ENCODE assay signal across 17 cellular contexts in the genomic region with DNA sequence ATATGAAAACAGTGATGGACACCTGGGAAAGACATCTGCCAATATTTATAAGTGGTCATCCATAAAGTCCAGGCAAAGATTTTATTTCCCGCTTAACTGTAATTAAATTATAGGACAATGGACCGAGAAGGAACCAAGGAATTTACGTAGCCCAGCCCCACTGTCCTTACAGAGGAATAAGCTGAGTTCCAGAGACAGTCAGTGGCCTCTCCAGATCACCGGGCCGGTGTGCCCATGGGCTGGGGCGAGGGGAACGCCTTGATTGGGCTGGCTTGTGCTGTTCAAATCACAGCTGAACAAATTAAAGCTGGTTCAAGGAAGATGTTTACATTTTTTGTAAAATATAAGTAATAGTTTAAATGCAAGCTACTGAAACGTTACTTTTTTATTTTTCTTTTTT. TPM values are rescaled to one million over a fixed set of nuclear protein-coding genes. Genes with fewer than 3 reads are reported as not detected.
DNase-seq lines count a peak whose midpoint lies in the region; ATAC-seq, FAIRE-seq and TF ChIP-seq lines count a peak whose summit lies in the region.
"Had no signal": no experiment of that assay in that cellular context is flagged by ENCODE, and none has a peak within 500 bp of the region (broad histone marks: within the 10 kb centered on the region; RNA-seq: fewer than 3 reads in every experiment).

No MANE protein-coding gene starts in this region.

- H3F3A ChIP-seq in smooth muscle cell (ENCODE audit: low read depth), result no peaks in the 10 kb centered on the region

- peaks cover 8% of the 10 kb centered on the region for H3K79me2 ChIP-seq in smooth muscle cell (ENCODE audit: low read depth)

- H2AFZ ChIP-seq in smooth muscle cell (ENCODE audit: low read depth), result no peak overlapping the region

- H3K4me3 ChIP-seq in kidney (ENCODE audit: low read length in 2 of 2), result peak overlapping the region in 1 of 2 donors; percentile 19
- no peak overlapping the region for H3K4me3 ChIP-seq in smooth muscle cell

- ATAC-seq in HG03342 (IDR thresholded peaks at IDR 0.05; ENCODE audit: unreplicated experiment), result no peak
- ATAC-seq in HG03045 (IDR thresholded peaks at IDR 0.05; ENCODE audit: unreplicated experiment), result no peak
- no peak for ATAC-seq in GM19023 (IDR thresholded peaks at IDR 0.05; ENCODE audit: unreplicated experiment)

- H3K36me3 ChIP-seq in kidney (ENCODE audit: control insufficient read depth in 1 of 2, insufficient read depth in 2 of 2, low read length in 2 of 2), result peaks cover 4 to 11% of the 10 kb centered on the region in 2 donors
- H3K36me3 ChIP-seq in smooth muscle cell (ENCODE audit: low read depth), result peaks cover 7% of the 10 kb centered on the region
- H3K36me3 ChIP-seq: neutrophil, WERI-Rb-1 had no signal

- peaks cover 9% of the 10 kb centered on the region for H4K20me1 ChIP-seq in smooth muscle cell (ENCODE audit: low read depth)

- H3K36me3 Mint-ChIP-seq in Calu3 (ENCODE audit: insufficient read depth, unreplicated experiment), result peaks cover 79% of the 10 kb centered on the region
- peaks cover 86% of the 10 kb centered on the region for H3K36me3 Mint-ChIP-seq in brain

- H3K4me3 Mint-ChIP-seq in Calu3 (ENCODE audit: low read depth, unreplicated experiment), result peak overlapping the region; percentile 59
- peak overlapping the region in 1 of 5 experiments; percentile 37 for H3K4me3 Mint-ChIP-seq in brain

- no peaks in the 10 kb centered on the region for H3K27me3 Mint-ChIP-seq in Calu3 (ENCODE audit: unreplicated experiment)
- no peaks in the 10 kb centered on the region for H3K27me3 Mint-ChIP-seq in brain

- H3K4me1 Mint-ChIP-seq in Calu3 (ENCODE audit: low read depth, unreplicated experiment) (peaks cover 18% of the 10 kb centered on the region), brain (peaks cover 27% of the 10 kb centered on the region)

- peak overlapping the region in 1 of 2 donors; percentile 74 for H3K9ac ChIP-seq in kidney (ENCODE audit: low read length in 2 of 2)
- no peak overlapping the region for H3K9ac ChIP-seq in smooth muscle cell (ENCODE audit: low read depth)

- no peak for DNase-seq in Calu3
- DNase-seq in kidney, result peak; percentile 55
- no peak for DNase-seq in smooth muscle cell (lab: John Stamatoyannopoulos, UW; ENCODE audit: unreplicated experiment)
- no peak for DNase-seq in HTR-8/SVneo (ENCODE audit: insufficient read length, low spot score)
- DNase-seq: activated effector memory CD4-positive, alpha-beta T cell treated with Interleukin-2 at 50 U/mL for 16 hours; AML-193; effector CD8-positive, alpha-beta T cell; GF-D8; NCI-H1436 treated with DMSO at 0.1 percent for 48 hours; NCI-H510A; WERI-Rb-1 had no signal

- H3K27ac Mint-ChIP-seq in Calu3 (ENCODE audit: unreplicated experiment) (peak overlapping the region; percentile 95), brain (peak overlapping the region; percentile 69 to 97 (median 91))

- H3K27ac ChIP-seq in kidney (ENCODE audit: low read depth in 2 of 2, low read length in 2 of 2), result peak overlapping the region; percentile 88 to 97
- H3K27ac ChIP-seq in smooth muscle cell (ENCODE audit: low read depth), result peak overlapping the region; percentile 94
- H3K27ac ChIP-seq: neutrophil, WERI-Rb-1 had no signal

- WGBS in smooth muscle cell (ENCODE audit: low lambda C conversion rate), result 98% methylated on average over 8 of the region's 8 CpGs

- TF ChIP-seq CTCF in Calu3 (IDR thresholded peaks at IDR 0.05; ENCODE audit: unreplicated experiment) (no peak), brain (conservative IDR thresholded peaks at IDR 0.05) (no peak), kidney (IDR thresholded peaks at IDR 0.05; ENCODE audit: borderline replicate concordance, extremely low read depth, insufficient read depth) (no peak), smooth muscle cell (IDR thresholded peaks at IDR 0.05; ENCODE audit: borderline replicate concordance, insufficient read depth, poor library complexity, severe bottlenecking) (no peak)

- intact Hi-C loops in Calu3 (cut with micrococcal nuclease; ENCODE audit: unreplicated experiment), result loop anchor here (5.0 kb wide), 1 partner anchor 36 kb away; no protein-coding TSS in a partner anchor
- intact Hi-C loops in kidney (cut with DNase I), result no loop called here

- no peaks in the 10 kb centered on the region for H3K9me3 Mint-ChIP-seq in Calu3 (ENCODE audit: low read depth, unreplicated experiment)
- peaks cover 0 to 2% (median 0%) of the 10 kb centered on the region in 5 experiments for H3K9me3 Mint-ChIP-seq in brain

- CTCF ChIA-PET in Calu3 (lab: Charles Lee), result interaction anchor here (1.2 to 1.4 kb wide), 2 partner anchors 13 to 180 kb away, joined by 3 to 6 read pairs; no protein-coding TSS in a partner anchor

- FAIRE-seq in kidney (lab: Jason Lieb, UNC), result no peak
- FAIRE-seq in HTR-8/SVneo (lab: Jason Lieb, UNC), result no peak
- FAIRE-seq: frontal cortex had no signal

- H3K4me2 ChIP-seq in smooth muscle cell, result no peak overlapping the region

- no TSS peak for BruUV-seq in Calu3 (replicated peaks; lab: Mats Ljungman, UMichigan)

- H3K9me3 ChIP-seq in kidney (ENCODE audit: control insufficient read depth in 1 of 2, low read length in 2 of 2) (no peaks in the 10 kb centered on the region), smooth muscle cell (replicated peaks; ENCODE audit: low read depth) (no peaks in the 10 kb centered on the region)
- H3K9me3 ChIP-seq: neutrophil had no signal

- H3K27me3 ChIP-seq in smooth muscle cell (ENCODE audit: low read depth), result no peaks in the 10 kb centered on the region
- H3K27me3 ChIP-seq: neutrophil had no signal

- H3K4me1 ChIP-seq in kidney (ENCODE audit: control insufficient read depth in 1 of 2, insufficient read depth in 1 of 2, low read depth in 1 of 2, low read length in 2 of 2), result peaks cover 9 to 20% of the 10 kb centered on the region in 2 donors
- no peaks in the 10 kb centered on the region for H3K4me1 ChIP-seq in smooth muscle cell (ENCODE audit: low read depth)

RNA-seq across cellular contexts. Expression of a gene that starts 40.7 kb away (rescaled TPM):
- 253 and 272 TPM in 2 replicates for total RNA-seq in Calu3 (2022)
- 167 TPM for polyA plus RNA-seq in brain (ENCODE audit: insufficient read depth, low read depth, low replicate concordance)
- total RNA-seq in kidney, result 139 TPM
- polyA plus RNA-seq in kidney (ENCODE audit: insufficient read depth, low read depth, low replicate concordance), result 51.2 TPM
- total RNA-seq in smooth muscle cell, result 178 and 183 TPM in 2 replicates
- polyA plus RNA-seq in smooth muscle cell, result 203 and 251 TPM in 2 replicates
